In genomic region chr11:71204294-71204693, GRCh38 we compare ENCODE assay signal across 28 cellular contexts. TPM values are rescaled to one million over a fixed set of nuclear protein-coding genes. Genes with fewer than 3 reads are reported as not detected.
DNase-seq lines count a peak whose midpoint lies in the region; ATAC-seq and TF ChIP-seq lines count a peak whose summit lies in the region.
"Had no signal": no experiment of that assay in that cellular context is flagged by ENCODE, and none has a peak within 500 bp of the region (broad histone marks: within the 10 kb centered on the region; RNA-seq: fewer than 3 reads in every experiment).

No MANE protein-coding gene starts in this region.

- DNase-seq in NCI-H2107 (lab: John Stamatoyannopoulos, UW) (peak; percentile 80), chondrocyte (ENCODE audit: low spot score) (peak; percentile 59), osteoblast (ENCODE audit: insufficient read length, low spot score, missing footprints) (peak; percentile 65), NCI-H748 (lab: John Stamatoyannopoulos, UW; ENCODE audit: unreplicated experiment) (no peak), D341Med (ENCODE audit: low spot score) (no peak)
- DNase-seq: activated CD4-positive, alpha-beta T cell treated with anti-CD3 and anti-CD28 coated beads, Interleukin-2, amount 50 U/mL, for 48 hours; activated CD8-positive, alpha-beta memory T cell treated with anti-CD3 and anti-CD28 coated beads, Interleukin-2, amount 50 U/mL, for 4 hours; activated effector memory CD4-positive, alpha-beta T cell treated with Interleukin-2 at 50 U/mL for 16 hours; activated naive CD8-positive, alpha-beta T cell treated with anti-CD3 and anti-CD28 coated beads for 36 hours; caudate nucleus; CD8-positive, alpha-beta T cell; DMS79; hypothalamus; left ventricle myocardium superior; NCI-H1105 treated with DMSO at 0.1 percent for 48 hours; OCI-M1; SHP77 treated with DMSO at 0.1 percent for 48 hours; SW 1271; T1000; trophoblast cell had no signal

- H3K79me2 ChIP-seq in DOHH2 (ENCODE audit: control insufficient read depth, low read length) = no peaks in the 10 kb centered on the region
- H3K79me2 ChIP-seq in osteoblast (ENCODE audit: insufficient read depth, low read length) = no peaks in the 10 kb centered on the region

- no peaks in the 10 kb centered on the region for H3K9me2 ChIP-seq in DOHH2 (replicated peaks; ENCODE audit: control insufficient read depth, low read length)

- H4K20me1 ChIP-seq in DOHH2 (ENCODE audit: control insufficient read depth, insufficient read depth, low read depth, low read length) (no peaks in the 10 kb centered on the region), osteoblast (ENCODE audit: insufficient read depth, low read length) (no peaks in the 10 kb centered on the region)

- H3K4me2 ChIP-seq in DOHH2 (ENCODE audit: low read length) = peak overlapping the region; percentile 58
- no peak overlapping the region for H3K4me2 ChIP-seq in osteoblast (ENCODE audit: insufficient read depth, low read length)
- H3K4me2 ChIP-seq: neural progenitor cell had no signal

- no peaks in the 10 kb centered on the region; the same call in 1 of the 2 replicates for H3K27me3 ChIP-seq in DOHH2 (ENCODE audit: control insufficient read depth, low read length)
- no peaks in the 10 kb centered on the region for H3K27me3 ChIP-seq in osteoblast (ENCODE audit: insufficient read depth, low read length)
- H3K27me3 ChIP-seq: neural progenitor cell had no signal

- H3K4me1 Mint-ChIP-seq in chondrocyte (ENCODE audit: low read depth) = peaks cover 4% of the 10 kb centered on the region
- H3K4me1 Mint-ChIP-seq: activated naive CD8-positive, alpha-beta T cell treated with anti-CD3 and anti-CD28 coated beads for 36 hours had no signal

- no peak for ATAC-seq in GM21825 (IDR thresholded peaks at IDR 0.05; ENCODE audit: unreplicated experiment)
- ATAC-seq: CD8-positive, alpha-beta T cell; gastroesophageal sphincter; left ventricle myocardium superior; mucosa of descending colon; WTC11 had no signal

- no peaks in the 10 kb centered on the region for H3K36me3 Mint-ChIP-seq in chondrocyte (ENCODE audit: low read depth)
- H3K36me3 Mint-ChIP-seq: activated naive CD8-positive, alpha-beta T cell treated with anti-CD3 and anti-CD28 coated beads for 36 hours; CD8-positive, alpha-beta T cell; neural progenitor cell had no signal

- H3K4me3 Mint-ChIP-seq in chondrocyte (ENCODE audit: unreplicated experiment) = no peak overlapping the region
- H3K4me3 Mint-ChIP-seq: activated naive CD8-positive, alpha-beta T cell treated with anti-CD3 and anti-CD28 coated beads for 36 hours; CD8-positive, alpha-beta T cell; dendritic cell treated with granulocyte-macrophage colony-stimulating factor and Interleukin-4, amounts not matched to agents 40 ng/mL and 50 ng/mL, for 4 days; neural progenitor cell; WTC11 had no signal

- no peak overlapping the region for H3K27ac Mint-ChIP-seq in chondrocyte (ENCODE audit: unreplicated experiment)
- H3K27ac Mint-ChIP-seq: activated naive CD8-positive, alpha-beta T cell treated with anti-CD3 and anti-CD28 coated beads for 36 hours; CD8-positive, alpha-beta T cell; dendritic cell treated with granulocyte-macrophage colony-stimulating factor and Interleukin-4, amounts not matched to agents 40 ng/mL and 50 ng/mL, for 4 days; neural progenitor cell; progenitor cell of endocrine pancreas had no signal

- H3K27ac ChIP-seq in DOHH2 (ENCODE audit: low read depth, low read length) = no peak overlapping the region
- H3K27ac ChIP-seq in osteoblast (ENCODE audit: low read depth, low read length) = no peak overlapping the region
- H3K27ac ChIP-seq: gastroesophageal sphincter, neural progenitor cell had no signal

- H2AFZ ChIP-seq in osteoblast (ENCODE audit: low read length) = no peak overlapping the region
- H2AFZ ChIP-seq: neural progenitor cell had no signal

- peaks cover 45% of the 10 kb centered on the region for H3K27me3 Mint-ChIP-seq in chondrocyte (ENCODE audit: low read depth)
- H3K27me3 Mint-ChIP-seq: progenitor cell of endocrine pancreas had no signal

- no peaks in the 10 kb centered on the region for H3F3A ChIP-seq in DOHH2 (ENCODE audit: control insufficient read depth, insufficient read depth)

- peaks cover 13% of the 10 kb centered on the region for H3K9me3 ChIP-seq in DOHH2 (ENCODE audit: control insufficient read depth, insufficient read depth, low read length)
- H3K9me3 ChIP-seq in osteoblast (ENCODE audit: low read depth, low read length) = no peaks in the 10 kb centered on the region
- H3K9me3 ChIP-seq: gastroesophageal sphincter, mucosa of descending colon had no signal

- TF ChIP-seq CTCF in DOHH2 (IDR thresholded peaks at IDR 0.05; ENCODE audit: low read depth, low read length, poor library complexity, severe bottlenecking) (no peak), chondrocyte (IDR thresholded peaks at IDR 0.05) (no peak), osteoblast (IDR thresholded peaks at IDR 0.05; ENCODE audit: extremely low read depth, low read depth, low read length) (no peak)

- 0 out of 2 replicates have a peak overlapping the region, but pooled peaks have one; percentile 8 for H3K4me3 ChIP-seq in DOHH2 (ENCODE audit: low read length)
- no peak overlapping the region for H3K4me3 ChIP-seq in osteoblast (ENCODE audit: insufficient read depth, low read length)
- H3K4me3 ChIP-seq: gastroesophageal sphincter, mucosa of descending colon, neural progenitor cell had no signal

- H3K36me3 ChIP-seq in DOHH2 (ENCODE audit: control insufficient read depth, low read length) (no peaks in the 10 kb centered on the region), osteoblast (ENCODE audit: insufficient read depth, low read length) (no peaks in the 10 kb centered on the region)
- H3K36me3 ChIP-seq: gastroesophageal sphincter, neural progenitor cell had no signal

- H3K4me1 ChIP-seq in DOHH2 (ENCODE audit: control insufficient read depth, low read length) = peaks cover 70% of the 10 kb centered on the region
- no peaks in the 10 kb centered on the region for H3K4me1 ChIP-seq in osteoblast (ENCODE audit: insufficient read depth, low read length)

- no peaks in the 10 kb centered on the region for H3K9me3 Mint-ChIP-seq in chondrocyte (ENCODE audit: low read depth)
- H3K9me3 Mint-ChIP-seq: activated naive CD8-positive, alpha-beta T cell treated with anti-CD3 and anti-CD28 coated beads for 36 hours; dendritic cell treated with granulocyte-macrophage colony-stimulating factor and Interleukin-4, amounts not matched to agents 40 ng/mL and 50 ng/mL, for 4 days had no signal

RNA-seq across cellular contexts. Expression of gene SHANK2, which starts 48.1 kb away (rescaled TPM):
- 0.53 to 1.6 TPM (median 0.97 TPM) in 3 replicates for total RNA-seq in chondrocyte
- 2.5 and 3.5 TPM in 2 replicates for total RNA-seq in osteoblast
- total RNA-seq: activated naive CD8-positive, alpha-beta T cell treated with anti-CD3 and anti-CD28 coated beads for 36 hours; CD8-positive, alpha-beta T cell had no signal

Comparison
In these comparisons a context has a peak if more than half of its experiments do, and no peak if none do; other contexts are left out.
1. DNase-seq: peak in NCI-H2107 (single experiment), chondrocyte (single experiment) and osteoblast (single experiment); none in NCI-H748 (single experiment) and D341Med (single experiment).